ENCODE assay signal across 1 cellular context in genomic region chr2:20224716-20225293, GRCh38.
TF ChIP-seq lines count a peak whose summit lies in the region.

TSS of gene SDC1 (minus strand) at chr2:20225130. CDS start at chr2:20224867, 263 bp downstream.

TF ChIP-seq in HepG2, 621 proteins besides CTCF, POLR2A, EP300 and RAD21 (continued from another document):
- no peak for TF ChIP-seq ARID3A (IDR thresholded peaks at IDR 0.05; ENCODE audit: low read depth, low read length)
- no peak for TF ChIP-seq SETDB1 (CRISPR knock-in tag; IDR thresholded peaks at IDR 0.05; ENCODE audit: borderline replicate concordance)
- TF ChIP-seq NFAT5 (CRISPR knock-in tag; IDR thresholded peaks at IDR 0.05), result peak; percentile 80; the same call in 1 of the 2 replicates
- no peak; the same call in 1 of the 2 replicates for TF ChIP-seq ZNF782 (CRISPR knock-in tag; IDR thresholded peaks at IDR 0.05; ENCODE audit: borderline replicate concordance)
- TF ChIP-seq PRDM10 (CRISPR knock-in tag; IDR thresholded peaks at IDR 0.05; ENCODE audit: low read depth), result no peak
- TF ChIP-seq ARID2 (CRISPR knock-in tag; IDR thresholded peaks at IDR 0.05; ENCODE audit: borderline replicate concordance), result no peak
- TF ChIP-seq PHF21A (CRISPR knock-in tag; IDR thresholded peaks at IDR 0.05), result no peak
- TF ChIP-seq GABPB1 (CRISPR knock-in tag; IDR thresholded peaks at IDR 0.05), result no peak
- TF ChIP-seq NPAS2 (CRISPR knock-in tag; IDR thresholded peaks at IDR 0.05; ENCODE audit: borderline replicate concordance), result no peak
- TF ChIP-seq BRF2 (CRISPR knock-in tag; IDR thresholded peaks at IDR 0.05), result no peak
- peak; percentile 81; the same call in 1 of the 2 replicates for TF ChIP-seq ZSCAN31 (CRISPR knock-in tag; IDR thresholded peaks at IDR 0.05; ENCODE audit: low read depth)
- no peak for TF ChIP-seq CBFB (CRISPR knock-in tag; IDR thresholded peaks at IDR 0.05)
- TF ChIP-seq NCOA2 (CRISPR knock-in tag; IDR thresholded peaks at IDR 0.05), result 0 out of 2 replicates have a peak, but pooled peaks have one; percentile 28
